ENCODE assay signal across 9 cellular contexts in the genomic region with DNA sequence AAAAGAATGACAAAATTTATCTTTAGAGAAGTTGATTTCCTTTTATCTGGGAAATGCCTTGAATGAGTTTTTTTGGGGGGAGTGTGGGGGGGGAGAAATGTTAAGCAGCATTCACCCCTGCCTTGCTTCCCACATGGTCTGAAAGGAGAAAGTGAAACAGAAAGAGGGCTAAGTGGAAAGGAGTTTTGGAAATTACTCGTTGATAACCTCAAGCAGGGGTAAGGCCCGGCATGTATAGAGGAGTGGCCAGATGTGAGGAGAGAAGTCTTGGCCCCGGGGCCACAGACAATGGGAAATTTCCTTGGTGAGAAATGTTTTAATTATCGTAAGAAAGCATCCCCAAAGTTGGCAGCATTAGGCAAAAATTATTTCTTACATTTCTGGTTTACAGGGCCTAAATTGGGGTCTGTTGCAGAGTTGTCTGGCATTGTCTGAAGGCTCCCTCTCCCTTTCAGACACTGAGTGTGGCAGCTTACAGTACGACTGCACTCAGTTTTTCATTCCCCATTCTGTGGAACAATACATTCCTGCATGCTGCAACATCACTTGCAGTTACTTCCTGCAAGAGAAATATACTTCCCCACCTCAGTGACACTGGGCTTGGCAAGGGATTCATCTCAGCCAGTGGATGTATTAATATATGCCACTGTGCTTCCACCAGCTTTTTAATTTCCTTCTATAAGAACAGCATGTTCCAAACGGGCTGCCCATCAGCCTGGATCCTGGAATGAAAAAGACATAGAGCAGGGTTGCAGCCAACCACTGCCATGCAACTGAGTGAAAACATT. TPM values are rescaled to one million over a fixed set of nuclear protein-coding genes. Genes with fewer than 3 reads are reported as not detected.
DNase-seq lines count a peak whose midpoint lies in the region; ATAC-seq and TF ChIP-seq lines count a peak whose summit lies in the region.
"Had no signal": no experiment of that assay in that cellular context is flagged by ENCODE, and none has a peak within 500 bp of the region (broad histone marks: within the 10 kb centered on the region; RNA-seq: fewer than 3 reads in every experiment).

No MANE protein-coding gene starts in this region.

- TF ChIP-seq CTCF in colonic mucosa (IDR thresholded peaks at IDR 0.05) = no peak

- peak overlapping the region; percentile 19 for H3K18ac ChIP-seq in neuronal stem cell (ENCODE audit: low read length)

- peak; percentile 76 for DNase-seq in OCI-M1 (lab: John Stamatoyannopoulos, UW)
- DNase-seq in neuronal stem cell (ENCODE audit: low spot score) = no peak
- DNase-seq in NCI-H82 treated with DMSO at 0.1 percent for 48 hours (lab: John Stamatoyannopoulos, UW; ENCODE audit: unreplicated experiment) = no peak
- no peak for DNase-seq in SW 1271 (lab: John Stamatoyannopoulos, UW)
- DNase-seq in stimulated activated CD4-positive, alpha-beta T cell treated with anti-CD3 and anti-CD28 coated beads, Interleukin-12 subunit alpha, Interleukin-12 subunit beta, amount 100 ng/mL, for 4 hours = no peak
- DNase-seq in colonic mucosa = no peak
- DNase-seq: gastrocnemius medialis had no signal

- no peak overlapping the region for H3K4me3 ChIP-seq in neuronal stem cell (ENCODE audit: low read length in 2 of 2)
- H3K4me3 ChIP-seq in colonic mucosa = no peak overlapping the region
- H3K4me3 ChIP-seq: gastrocnemius medialis had no signal

- no peak overlapping the region for H3K4ac ChIP-seq in neuronal stem cell (ENCODE audit: low read length)

- no peak overlapping the region for H3K27ac ChIP-seq in neuronal stem cell (replicated peaks; ENCODE audit: low read length)
- H3K27ac ChIP-seq in colonic mucosa = no peak overlapping the region
- H3K27ac ChIP-seq: gastrocnemius medialis had no signal

- H2AFZ ChIP-seq in neuronal stem cell (ENCODE audit: low read length) = no peak overlapping the region

- H2BK5ac ChIP-seq in neuronal stem cell (ENCODE audit: low read length) = no peak overlapping the region

- no peaks in the 10 kb centered on the region for H3K9me3 ChIP-seq in neuronal stem cell (replicated peaks in 1 of 2; ENCODE audit: control insufficient read depth in 2 of 2, insufficient read depth in 1 of 2, low read depth in 1 of 2, low read length in 2 of 2)
- no peaks in the 10 kb centered on the region for H3K9me3 ChIP-seq in colonic mucosa
- H3K9me3 ChIP-seq: gastrocnemius medialis had no signal

- H3K4me1 ChIP-seq in neuronal stem cell (ENCODE audit: control insufficient read depth in 2 of 2, insufficient read depth in 1 of 2, low read depth in 1 of 2, low read length in 2 of 2) = peaks cover 0 to 3% of the 10 kb centered on the region in 2 donors
- no peaks in the 10 kb centered on the region for H3K4me1 ChIP-seq in colonic mucosa

- no peak overlapping the region for H2BK120ac ChIP-seq in neuronal stem cell (ENCODE audit: low read depth, low read length)

- H2AK5ac ChIP-seq in neuronal stem cell (ENCODE audit: low read depth, low read length) = no peak overlapping the region

- no peaks in the 10 kb centered on the region for H3K27me3 ChIP-seq in neuronal stem cell (ENCODE audit: control insufficient read depth in 3 of 3, insufficient read depth in 3 of 3, low read depth in 1 of 3, low read length in 3 of 3)
- no peaks in the 10 kb centered on the region for H3K27me3 ChIP-seq in colonic mucosa
- H3K27me3 ChIP-seq: gastrocnemius medialis had no signal

- intact Hi-C loops in colonic mucosa (cut with DNase I) = no loop called here

- no peak overlapping the region for H3K23ac ChIP-seq in neuronal stem cell (ENCODE audit: low read depth, low read length, poor library complexity)

- no peak overlapping the region for H2BK12ac ChIP-seq in neuronal stem cell (ENCODE audit: low read length)

- no peak overlapping the region for H3K14ac ChIP-seq in neuronal stem cell (ENCODE audit: low read length)

- peaks cover 0 to 2% of the 10 kb centered on the region in 2 donors for H3K36me3 ChIP-seq in neuronal stem cell (replicated peaks in 1 of 2; ENCODE audit: control insufficient read depth in 2 of 2, insufficient read depth in 2 of 2, low read length in 2 of 2)
- H3K36me3 ChIP-seq in colonic mucosa = no peaks in the 10 kb centered on the region
- H3K36me3 ChIP-seq: gastrocnemius medialis had no signal

- no CpG with 5 or more reads among the region's 6 CpGs for WGBS in neuronal stem cell (ENCODE audit: extremely low coverage in 2 of 2, insufficient read length in 2 of 2, insufficient replicate concordance in 1 of 2), 2 donors

- H4K91ac ChIP-seq in neuronal stem cell (ENCODE audit: low read depth, low read length, poor library complexity) = no peak overlapping the region

- no peak overlapping the region for H2BK15ac ChIP-seq in neuronal stem cell (ENCODE audit: low read length)

- no peaks in the 10 kb centered on the region for H3K79me1 ChIP-seq in neuronal stem cell (ENCODE audit: low read depth, low read length)

- H3K4me2 ChIP-seq in neuronal stem cell (ENCODE audit: insufficient read depth, low read length, poor library complexity, severe bottlenecking) = no peak overlapping the region

- ATAC-seq in GM19035 (IDR thresholded peaks at IDR 0.05; ENCODE audit: unreplicated experiment) (peak; percentile 68), HG02623 (IDR thresholded peaks at IDR 0.05; ENCODE audit: unreplicated experiment) (peak; percentile 91)

- H3K9ac ChIP-seq in neuronal stem cell (ENCODE audit: low read depth, low read length, poor library complexity) (no peak overlapping the region), colonic mucosa (ENCODE audit: low read depth in 2 of 2, low read length in 2 of 2) (no peak overlapping the region)

- no peak overlapping the region for H4K8ac ChIP-seq in neuronal stem cell (ENCODE audit: low read depth, low read length)

RNA-seq across cellular contexts. Expression of a gene that starts 23.3 kb away (rescaled TPM):
- 12.1 TPM for polyA plus RNA-seq in neuronal stem cell (2013, experiment 1 of 2)
- polyA plus RNA-seq in neuronal stem cell (2013, experiment 2 of 2) = 13.5 TPM
- total RNA-seq in colonic mucosa = 1 to 10 TPM in 1 of 2 donors, under 1 TPM in 1; 0.94 to 1.8 TPM
